17 cellular contexts compared by ENCODE assay signal in the genomic region with DNA sequence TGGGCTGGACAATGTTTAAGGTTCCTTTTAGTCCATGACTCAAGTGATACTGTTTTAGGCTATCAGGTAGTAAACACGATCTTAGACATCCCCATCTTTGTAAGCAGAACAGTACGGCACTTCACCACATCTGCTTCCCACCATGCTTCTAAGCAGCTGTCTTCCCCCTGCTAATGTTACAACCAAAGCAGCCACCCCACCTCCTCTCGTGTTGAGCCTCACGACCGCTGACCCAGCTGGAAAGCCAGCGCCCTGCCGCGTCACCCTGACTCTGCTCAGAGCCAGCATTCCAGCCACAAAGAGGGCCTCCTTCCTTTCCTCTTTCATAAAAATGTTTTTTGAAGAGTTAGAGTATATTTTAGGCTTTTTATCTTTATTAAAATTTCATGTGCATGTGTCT. TPM values are rescaled to one million over a fixed set of nuclear protein-coding genes. Genes with fewer than 3 reads are reported as not detected.
DNase-seq lines count a peak whose midpoint lies in the region; ATAC-seq and TF ChIP-seq lines count a peak whose summit lies in the region.
"Had no signal": no experiment of that assay in that cellular context is flagged by ENCODE, and none has a peak within 500 bp of the region (broad histone marks: within the 10 kb centered on the region; RNA-seq: fewer than 3 reads in every experiment).

No MANE protein-coding gene starts in this region.

- H3K4me1 Mint-ChIP-seq in endothelial cell (ENCODE audit: unreplicated experiment), result peaks cover 50% of the 10 kb centered on the region
- peaks cover 60% of the 10 kb centered on the region for H3K4me1 Mint-ChIP-seq in CD4-positive, alpha-beta T cell (ENCODE audit: low read depth)

- DNase-seq in NCI-H146 (lab: John Stamatoyannopoulos, UW) (peak; percentile 30), NCI-H146 treated with DMSO at 0.1 percent for 48 hours (lab: John Stamatoyannopoulos, UW; ENCODE audit: unreplicated experiment) (no peak), LHCN-M2 (ENCODE audit: low read depth) (peak; percentile 68), endothelial cell (ENCODE audit: low spot score) (no peak), prostate gland (ENCODE audit: low spot score) (no peak), HuH-7 (ENCODE audit: low spot score) (no peak)
- no peak for DNase-seq in CD4-positive, alpha-beta T cell
- DNase-seq in activated CD4-positive, CD25-positive, alpha-beta regulatory T cell (lab: John Stamatoyannopoulos, UW), result no peak
- DNase-seq: activated naive CD8-positive, alpha-beta T cell treated with anti-CD3 and anti-CD28 coated beads, Interleukin-2, amount 50 U/mL, for 24 hours; cerebellar nuclear complex; GF-D8; midbrain; NCI-H1048; PC-9; SK-N-SH had no signal

- no peak for TF ChIP-seq POLR2A in prostate gland (IDR thresholded peaks at IDR 0.05)

- peak overlapping the region; percentile 77 to 86 for H3K27ac ChIP-seq in prostate gland
- no peak overlapping the region for H3K27ac ChIP-seq in CD4-positive, alpha-beta T cell (ENCODE audit: low read depth, low read length)
- H3K27ac ChIP-seq: epithelial cell of prostate, PC-9 had no signal

- no peak overlapping the region for H3K4me3 ChIP-seq in prostate gland
- H3K4me3 ChIP-seq: PC-9 had no signal

- peaks cover 24% of the 10 kb centered on the region for H3K4me1 ChIP-seq in prostate gland (replicated peaks)

- peaks cover 10% of the 10 kb centered on the region for H3K27me3 Mint-ChIP-seq in endothelial cell (ENCODE audit: unreplicated experiment)
- H3K27me3 Mint-ChIP-seq in CD4-positive, alpha-beta T cell, result no peaks in the 10 kb centered on the region
- H3K27me3 Mint-ChIP-seq: activated naive CD8-positive, alpha-beta T cell treated with anti-CD3 and anti-CD28 coated beads, Interleukin-2, amount 50 U/mL, for 24 hours; IgD-negative memory B cell had no signal

- H3K27ac Mint-ChIP-seq in endothelial cell (ENCODE audit: unreplicated experiment), result no peak overlapping the region
- H3K27ac Mint-ChIP-seq in CD4-positive, alpha-beta T cell, result no peak overlapping the region
- H3K27ac Mint-ChIP-seq: activated naive CD8-positive, alpha-beta T cell treated with anti-CD3 and anti-CD28 coated beads, Interleukin-2, amount 50 U/mL, for 24 hours had no signal

- H3K36me3 ChIP-seq in prostate gland, result peaks cover 6 to 10% of the 10 kb centered on the region in 2 donors

- H3K9me3 Mint-ChIP-seq in endothelial cell (ENCODE audit: unreplicated experiment), result no peaks in the 10 kb centered on the region
- no peaks in the 10 kb centered on the region for H3K9me3 Mint-ChIP-seq in CD4-positive, alpha-beta T cell
- H3K9me3 Mint-ChIP-seq: activated naive CD8-positive, alpha-beta T cell treated with anti-CD3 and anti-CD28 coated beads, Interleukin-2, amount 50 U/mL, for 24 hours; IgD-negative memory B cell had no signal

- no peak for TF ChIP-seq CTCF in endothelial cell (IDR thresholded peaks at IDR 0.05; ENCODE audit: unreplicated experiment)
- TF ChIP-seq CTCF in prostate gland (IDR thresholded peaks at IDR 0.05), result no peak
- no peak for TF ChIP-seq CTCF in CD4-positive, alpha-beta T cell (IDR thresholded peaks at IDR 0.05)

- H3K9me3 ChIP-seq in prostate gland, result no peaks in the 10 kb centered on the region
- H3K9me3 ChIP-seq in CD4-positive, alpha-beta T cell (ENCODE audit: control insufficient read depth, low read length), result no peaks in the 10 kb centered on the region
- H3K9me3 ChIP-seq: SK-N-SH had no signal

- peaks cover 63% of the 10 kb centered on the region for H3K36me3 Mint-ChIP-seq in endothelial cell (ENCODE audit: low read depth, unreplicated experiment)
- peaks cover 86% of the 10 kb centered on the region for H3K36me3 Mint-ChIP-seq in CD4-positive, alpha-beta T cell (ENCODE audit: low read depth)

- H3K27me3 ChIP-seq in prostate gland (replicated peaks; ENCODE audit: insufficient read depth), result no peaks in the 10 kb centered on the region
- no peaks in the 10 kb centered on the region for H3K27me3 ChIP-seq in CD4-positive, alpha-beta T cell (ENCODE audit: control insufficient read depth, insufficient read depth, low read length)

- ATAC-seq in CD4-positive, alpha-beta T cell (ENCODE audit: poor library complexity), result no peak
- ATAC-seq: activated naive CD8-positive, alpha-beta T cell treated with anti-CD3 and anti-CD28 coated beads, Interleukin-2, amount 50 U/mL, for 24 hours had no signal

- peak overlapping the region; percentile 51 for H3K4me3 Mint-ChIP-seq in endothelial cell (ENCODE audit: unreplicated experiment)
- H3K4me3 Mint-ChIP-seq in CD4-positive, alpha-beta T cell, result no peak overlapping the region
- H3K4me3 Mint-ChIP-seq: activated naive CD8-positive, alpha-beta T cell treated with anti-CD3 and anti-CD28 coated beads, Interleukin-2, amount 50 U/mL, for 24 hours; IgD-negative memory B cell had no signal

- POLR2A ChIA-PET in CD4-positive, alpha-beta T cell (lab: Charles Lee), result interaction anchor here (1.0 to 2.4 kb wide), 3 partner anchors 10 to 31 kb away, joined by 3 to 14 read pairs (median 3); a partner anchor contains a TSS

- CTCF ChIA-PET in CD4-positive, alpha-beta T cell (lab: Charles Lee), result no interaction called here

- intact Hi-C loops in prostate gland (cut with DNase I), result no loop called here
- intact Hi-C loops in CD4-positive, alpha-beta T cell (cut with DNase I, micrococcal nuclease), result no loop called here

- WGBS in prostate gland, result 78% methylated on average over 8 of the region's 8 CpGs

RNA-seq across cellular contexts. Expression of a gene that starts 9.4 kb away (rescaled TPM):
- total RNA-seq in LHCN-M2 (2014; rRNA removed), result 24.3 and 34.1 TPM in 2 replicates
- polyA plus RNA-seq in LHCN-M2 (2012), result 18.8 TPM
- total RNA-seq in endothelial cell (ENCODE audit: unreplicated experiment), result 82.4 TPM
- 10 to 100 TPM; 91.3 to 98.5 TPM for total RNA-seq in prostate gland
- 10 to 100 TPM; 84.0 to 87.5 TPM for total RNA-seq in CD4-positive, alpha-beta T cell

RNA-seq across cellular contexts. Expression of a gene that starts 56.6 kb away (rescaled TPM):
- total RNA-seq in LHCN-M2 (2014; rRNA removed) (8.3 and 8.5 TPM in 2 replicates), endothelial cell (ENCODE audit: unreplicated experiment) (39.7 TPM), prostate gland (100 to 1,000 TPM in 1 of 2 donors, 10 to 100 TPM in 1; 49.2 to 200 TPM)
- polyA plus RNA-seq in LHCN-M2 (2012), result 3.3 TPM
- total RNA-seq in CD4-positive, alpha-beta T cell, result 10 to 100 TPM; 78.0 to 87.9 TPM

RNA-seq across cellular contexts. Expression of a gene that starts 57.6 kb away (rescaled TPM):
- 95.0 and 110 TPM in 2 replicates for total RNA-seq in LHCN-M2 (2014; rRNA removed)
- 168 TPM for polyA plus RNA-seq in LHCN-M2 (2012)
- total RNA-seq in endothelial cell (ENCODE audit: unreplicated experiment), result 61.6 TPM
- total RNA-seq in prostate gland, result 10 to 100 TPM; 50.0 to 91.3 TPM
- total RNA-seq in CD4-positive, alpha-beta T cell, result 10 to 100 TPM; 36.4 to 38.2 TPM

Comparison
In these comparisons a context has a peak if more than half of its experiments do, and no peak if none do; other contexts are left out.
1. DNase-seq: peak in NCI-H146 (single experiment) and LHCN-M2 (single experiment); none in NCI-H146 treated with DMSO at 0.1 percent for 48 hours (single experiment), endothelial cell (single experiment), prostate gland (single experiment), CD4-positive, alpha-beta T cell (0 of 10), activated CD4-positive, CD25-positive, alpha-beta regulatory T cell (0 of 4) and HuH-7 (single experiment).